19 cellular contexts compared by ENCODE assay signal in the genomic region with DNA sequence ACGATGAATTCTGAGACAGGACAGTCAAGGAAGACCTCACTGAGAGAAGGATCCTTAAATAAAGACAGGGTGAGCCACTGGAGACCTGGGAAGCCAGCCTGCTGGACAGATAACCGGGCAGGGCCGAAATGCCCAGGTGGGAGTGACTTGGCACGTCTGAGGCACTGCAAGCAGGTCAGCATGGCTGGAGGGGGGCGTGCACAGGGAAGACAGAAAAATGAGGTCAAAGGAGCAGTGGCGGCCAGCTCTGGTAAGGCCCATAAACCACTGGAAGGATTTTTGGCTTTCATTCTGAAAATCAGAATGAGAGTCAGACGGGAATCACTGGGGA.
"Had no signal": no experiment of that assay in that cellular context is flagged by ENCODE, and none has a peak within 500 bp of the region (broad histone marks: within the 10 kb centered on the region; RNA-seq: fewer than 3 reads in every experiment).

No MANE protein-coding gene starts in this region.

- H3K27ac Mint-ChIP-seq: activated B cell treated with CpG ODN at 0.5 μM for 24 hours; activated CD4-positive, alpha-beta memory T cell treated with anti-CD3 and anti-CD28 coated beads, Interleukin-2, amount 10 ng/mL, durations not matched to agents 7 days and 5 days; activated CD8-positive, alpha-beta memory T cell treated with anti-CD3 and anti-CD28 coated beads, Interleukin-2, amount 10 ng/mL, durations not matched to agents 7 days and 5 days; natural killer cell treated with Interleukin-12 subunit alpha and Interleukin-12 subunit beta and Interleukin-15 and Interleukin-18, amount 100 ng/mL, for 72 hours; progenitor cell of endocrine pancreas; stimulated activated naive CD8-positive, alpha-beta T cell treated with anti-CD3 and anti-CD28 coated beads, Interleukin-15, Interleukin-2, amounts not matched to agents 100 ng/mL and 50 ng/mL, for 24 hours; type B pancreatic cell had no signal

- H3K27ac ChIP-seq: adrenal gland, cardiac muscle cell, epithelial cell of prostate, lower lobe of right lung had no signal

- H3K4me3 Mint-ChIP-seq: activated CD4-positive, alpha-beta memory T cell treated with anti-CD3 and anti-CD28 coated beads, Interleukin-2, amount 10 ng/mL, durations not matched to agents 7 days and 5 days; activated CD8-positive, alpha-beta memory T cell treated with anti-CD3 and anti-CD28 coated beads, Interleukin-2, amount 10 ng/mL, durations not matched to agents 7 days and 5 days; stimulated activated naive CD8-positive, alpha-beta T cell treated with anti-CD3 and anti-CD28 coated beads, Interleukin-15, Interleukin-2, amounts not matched to agents 100 ng/mL and 50 ng/mL, for 24 hours had no signal

- H3K9me3 ChIP-seq: adrenal gland, lower lobe of right lung had no signal

- H3K4me1 ChIP-seq: adrenal gland had no signal

- DNase-seq: activated B cell treated with CpG ODN at 0.5 μM for 24 hours; activated CD4-positive, alpha-beta memory T cell treated with anti-CD3 and anti-CD28 coated beads, Interleukin-2, amount 10 ng/mL, durations not matched to agents 7 days and 5 days; activated CD4-positive, alpha-beta T cell treated with anti-CD3 and anti-CD28 coated beads for 48 hours; activated CD8-positive, alpha-beta memory T cell treated with anti-CD3 and anti-CD28 coated beads, Interleukin-2, amount 10 ng/mL, durations not matched to agents 7 days and 5 days; activated effector memory CD4-positive, alpha-beta T cell treated with Interleukin-2 at 50 U/mL for 16 hours; activated naive CD4-positive, alpha-beta T cell treated with anti-CD3 and anti-CD28 coated beads, Interleukin-2, amount 50 U/mL, for 16 hours; activated T-cell treated with anti-CD3 and anti-CD28 coated beads, Interleukin-2, amount 50 U/mL, for 1 hour; adrenal gland; foreskin fibroblast; hippocampal formation; left cardiac atrium; lower lobe of right lung; stimulated activated CD4-positive, alpha-beta T cell treated with anti-CD3 and anti-CD28 coated beads, Interleukin-2, amount 100 ng/mL, for 24 hours had no signal

- H3K9me3 Mint-ChIP-seq: activated B cell treated with CpG ODN at 0.5 μM for 24 hours; activated CD4-positive, alpha-beta memory T cell treated with anti-CD3 and anti-CD28 coated beads, Interleukin-2, amount 10 ng/mL, durations not matched to agents 7 days and 5 days; stimulated activated naive CD8-positive, alpha-beta T cell treated with anti-CD3 and anti-CD28 coated beads, Interleukin-15, Interleukin-2, amounts not matched to agents 100 ng/mL and 50 ng/mL, for 24 hours; type B pancreatic cell had no signal

- ATAC-seq: activated CD8-positive, alpha-beta memory T cell treated with anti-CD3 and anti-CD28 coated beads, Interleukin-2, amount 10 ng/mL, durations not matched to agents 7 days and 5 days; lower lobe of right lung; natural killer cell treated with Interleukin-12 subunit alpha and Interleukin-12 subunit beta and Interleukin-15 and Interleukin-18, amount 100 ng/mL, for 72 hours had no signal

- H3K36me3 Mint-ChIP-seq: activated CD8-positive, alpha-beta memory T cell treated with anti-CD3 and anti-CD28 coated beads, Interleukin-2, amount 10 ng/mL, durations not matched to agents 7 days and 5 days; type B pancreatic cell had no signal

- H3K36me3 ChIP-seq: adrenal gland, cardiac muscle cell, lower lobe of right lung had no signal

- H3K4me3 ChIP-seq: adrenal gland, cardiac muscle cell, lower lobe of right lung had no signal
